Comparison of ENCODE assay signal across 31 cellular contexts in genomic region chr18:55031979-55032378, GRCh38.
DNase-seq lines count a peak whose midpoint lies in the region; ATAC-seq, FAIRE-seq and TF ChIP-seq lines count a peak whose summit lies in the region.
"Had no signal": no experiment of that assay in that cellular context is flagged by ENCODE, and none has a peak within 500 bp of the region (broad histone marks: within the 10 kb centered on the region; RNA-seq: fewer than 3 reads in every experiment).

No MANE protein-coding gene starts in this region.

- H3K9me3 ChIP-seq in pancreas (no peaks in the 10 kb centered on the region), spleen (no peaks in the 10 kb centered on the region), mucosa of descending colon (no peaks in the 10 kb centered on the region)
- H3K9me3 ChIP-seq: BE2C, ovary, transverse colon had no signal

- H3K36me3 ChIP-seq in GM23338 (ENCODE audit: insufficient read depth) (no peaks in the 10 kb centered on the region), pancreas (no peaks in the 10 kb centered on the region), spleen (no peaks in the 10 kb centered on the region), mucosa of descending colon (ENCODE audit: low read depth) (no peaks in the 10 kb centered on the region)
- H3K36me3 ChIP-seq: BE2C, ovary, transverse colon had no signal

- no peak for DNase-seq in GM23338 (ENCODE audit: low spot score)
- peak; percentile 3 for DNase-seq in OCI-M1 (lab: John Stamatoyannopoulos, UW)
- no peak for DNase-seq in endothelial cell (ENCODE audit: low spot score)
- DNase-seq in pancreas: no peak
- no peak for DNase-seq in spleen
- no peak for DNase-seq in T1000 (lab: John Stamatoyannopoulos, UW)
- no peak for DNase-seq in mucosa of descending colon
- no peak for DNase-seq in NCI-H2196 treated with DMSO at 0.1 percent for 48 hours (lab: John Stamatoyannopoulos, UW; ENCODE audit: unreplicated experiment)
- DNase-seq: ACHN; activated CD4-positive, alpha-beta T cell treated with anti-CD3 and anti-CD28 coated beads for 36 hours; activated CD8-positive, alpha-beta memory T cell treated with anti-CD3 and anti-CD28 coated beads for 24 hours; activated gamma-delta T cell; activated T-cell treated with anti-CD3 and anti-CD28 coated beads, Interleukin-2, amount 50 U/mL, for 24 hours; BE2C; DMS153; dorsolateral prefrontal cortex; hypothalamus; immature natural killer cell; IMR-90; NCI-H1105; NCI-H2029; NCI-H226; NCI-H774; ovary; T-helper 2 cell; transverse colon had no signal

- no peak overlapping the region for H3K4me3 Mint-ChIP-seq in GM23338
- no peak overlapping the region for H3K4me3 Mint-ChIP-seq in endothelial cell (ENCODE audit: unreplicated experiment)
- H3K4me3 Mint-ChIP-seq: activated CD4-positive, alpha-beta T cell treated with anti-CD3 and anti-CD28 coated beads for 36 hours; activated T-cell treated with anti-CD3 and anti-CD28 coated beads, Interleukin-2, amount 50 U/mL, for 24 hours; immature natural killer cell; nephron had no signal

- FAIRE-seq in pancreas (lab: Jason Lieb, UNC): no peak

- intact Hi-C loops in pancreas (cut with DNase I) (no loop called here), spleen (cut with DNase I; ENCODE audit: low total_unique reads) (no loop called here), mucosa of descending colon (cut with DNase I, micrococcal nuclease) (no loop called here)

- H2AFZ ChIP-seq in GM23338: peak overlapping the region; percentile 32; the same call in 1 of the 2 replicates

- ATAC-seq in GM23338: no peak
- ATAC-seq in pancreas: peak in 3 of 4 donors; percentile 68 to 85 (median 70)
- ATAC-seq in mucosa of descending colon: no peak
- ATAC-seq: activated CD4-positive, alpha-beta T cell treated with anti-CD3 and anti-CD28 coated beads for 36 hours; left lobe of liver; Right ventricle myocardium inferior; SK-N-SH treated with all-trans-retinoic acid at 6 μM for 48 hours had no signal

- no peak overlapping the region for H3K27ac Mint-ChIP-seq in GM23338
- peak overlapping the region; percentile 28 for H3K27ac Mint-ChIP-seq in endothelial cell (ENCODE audit: unreplicated experiment)
- H3K27ac Mint-ChIP-seq: activated CD4-positive, alpha-beta T cell treated with anti-CD3 and anti-CD28 coated beads for 36 hours; activated T-cell treated with anti-CD3 and anti-CD28 coated beads, Interleukin-2, amount 50 U/mL, for 24 hours; immature natural killer cell; nephron had no signal

- H3K79me2 ChIP-seq in GM23338 (replicated peaks; ENCODE audit: insufficient read depth): no peaks in the 10 kb centered on the region

- no peak for TF ChIP-seq POLR2A in spleen (IDR thresholded peaks at IDR 0.05)

- no peak overlapping the region for H3K4me2 ChIP-seq in GM23338
- H3K4me2 ChIP-seq: smooth muscle cell had no signal

- H3K4me3 ChIP-seq in GM23338 (no peak overlapping the region), pancreas (no peak overlapping the region), spleen (no peak overlapping the region), mucosa of descending colon (no peak overlapping the region)
- H3K4me3 ChIP-seq: dorsolateral prefrontal cortex, ovary, smooth muscle cell, transverse colon had no signal

- H3K27me3 Mint-ChIP-seq in GM23338 (ENCODE audit: insufficient read depth, low read depth, poor library complexity): no peaks in the 10 kb centered on the region
- H3K27me3 Mint-ChIP-seq in endothelial cell (ENCODE audit: unreplicated experiment): peaks cover 3% of the 10 kb centered on the region

- TF ChIP-seq CTCF in GM23338 (conservative IDR thresholded peaks at IDR 0.05; ENCODE audit: low read depth in 2 of 2): no peak
- TF ChIP-seq CTCF in endothelial cell (IDR thresholded peaks at IDR 0.05; ENCODE audit: unreplicated experiment): no peak
- no peak for TF ChIP-seq CTCF in pancreas (IDR thresholded peaks at IDR 0.05)
- TF ChIP-seq CTCF in spleen (IDR thresholded peaks at IDR 0.05 in 8 of 11, conservative IDR thresholded peaks at IDR 0.05 in 3 of 11): no peak
- no peak for TF ChIP-seq CTCF in mucosa of descending colon (IDR thresholded peaks at IDR 0.05)

- H3K36me3 Mint-ChIP-seq in GM23338 (ENCODE audit: low read depth) (no peaks in the 10 kb centered on the region), endothelial cell (ENCODE audit: low read depth, unreplicated experiment) (no peaks in the 10 kb centered on the region)
- H3K36me3 Mint-ChIP-seq: immature natural killer cell had no signal

- H3K27me3 ChIP-seq in GM23338 (ENCODE audit: insufficient read depth): no peaks in the 10 kb centered on the region
- H3K27me3 ChIP-seq in pancreas: peaks cover 0 to 3% (median 0%) of the 10 kb centered on the region in 4 donors
- no peaks in the 10 kb centered on the region for H3K27me3 ChIP-seq in spleen (replicated peaks in 1 of 7)
- H3K27me3 ChIP-seq: BE2C, ovary, transverse colon had no signal

- H3K4me1 Mint-ChIP-seq in GM23338 (peaks cover 11% of the 10 kb centered on the region), endothelial cell (ENCODE audit: unreplicated experiment) (peaks cover 4% of the 10 kb centered on the region)
- H3K4me1 Mint-ChIP-seq: activated CD4-positive, alpha-beta T cell treated with anti-CD3 and anti-CD28 coated beads for 36 hours; immature natural killer cell; nephron had no signal

- no peaks in the 10 kb centered on the region for H3K9me3 Mint-ChIP-seq in GM23338
- no peaks in the 10 kb centered on the region for H3K9me3 Mint-ChIP-seq in endothelial cell (ENCODE audit: unreplicated experiment)
- H3K9me3 Mint-ChIP-seq: activated T-cell treated with anti-CD3 and anti-CD28 coated beads, Interleukin-2, amount 50 U/mL, for 24 hours; immature natural killer cell; nephron had no signal

- 26 to 37% methylated on average over 5 of the region's 5 CpGs for WGBS in pancreas, 2 donors
- 67 to 78% (median 71%) methylated on average over 5 of the region's 5 CpGs for WGBS in spleen, 5 donors

- H3K4me1 ChIP-seq in GM23338 (ENCODE audit: insufficient read depth): no peaks in the 10 kb centered on the region; the same call in 1 of the 2 replicates
- no peaks in the 10 kb centered on the region for H3K4me1 ChIP-seq in pancreas
- no peaks in the 10 kb centered on the region for H3K4me1 ChIP-seq in spleen
- H3K4me1 ChIP-seq in mucosa of descending colon (ENCODE audit: low read depth): no peaks in the 10 kb centered on the region
- H3K4me1 ChIP-seq: BE2C, transverse colon had no signal

- H3F3A ChIP-seq in GM23338 (replicated peaks; ENCODE audit: low read depth): no peaks in the 10 kb centered on the region

- H4K20me1 ChIP-seq in GM23338 (replicated peaks; ENCODE audit: insufficient read depth): no peaks in the 10 kb centered on the region

- H3K9me2 ChIP-seq in GM23338 (ENCODE audit: insufficient read depth): no peaks in the 10 kb centered on the region

- H3K27ac ChIP-seq in GM23338 (ENCODE audit: low read depth) (no peak overlapping the region), pancreas (peak overlapping the region in 1 of 4 donors; percentile 48), spleen (no peak overlapping the region)
- H3K27ac ChIP-seq: dorsolateral prefrontal cortex, ovary, transverse colon had no signal

TF ChIP-seq in GM23338, 12 proteins besides CTCF, POLR2A, EP300 and RAD21 (continues in another document):
- TF ChIP-seq CREB1 (CRISPR knock-in tag; IDR thresholded peaks at IDR 0.05; ENCODE audit: low read depth): no peak
- TF ChIP-seq NANOG (IDR thresholded peaks at IDR 0.05; ENCODE audit: borderline replicate concordance): no peak

Comparison
In these comparisons a context has a peak if more than half of its experiments do, and no peak if none do; other contexts are left out.
1. ATAC-seq: peak in pancreas (3 of 4); none in GM23338 (single experiment) and mucosa of descending colon (single experiment).